15 cellular contexts compared by ENCODE assay signal in the genomic region with DNA sequence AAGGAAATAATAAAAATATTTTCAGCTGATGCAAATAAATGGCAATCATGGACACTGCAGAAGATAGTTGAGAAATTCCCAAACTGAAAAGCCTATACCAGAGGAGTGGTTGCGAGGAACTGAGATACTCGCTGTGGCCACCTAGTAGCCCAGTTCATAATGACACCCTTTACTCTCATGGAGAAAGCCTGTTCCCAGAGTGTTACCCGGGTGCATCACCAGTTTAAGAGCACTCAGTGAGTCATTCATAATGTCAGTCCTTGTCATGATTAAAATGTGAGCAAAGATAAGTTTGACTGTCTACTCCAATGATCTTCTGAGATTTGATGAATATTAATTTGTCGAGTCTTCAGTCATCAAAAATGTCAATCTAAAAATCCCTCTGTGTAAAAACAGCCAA.
DNase-seq lines count a peak whose midpoint lies in the region; ATAC-seq and TF ChIP-seq lines count a peak whose summit lies in the region.
"Had no signal": no experiment of that assay in that cellular context is flagged by ENCODE, and none has a peak within 500 bp of the region (broad histone marks: within the 10 kb centered on the region; RNA-seq: fewer than 3 reads in every experiment).

No MANE protein-coding gene starts in this region.

- H3K36me3 Mint-ChIP-seq in endothelial cell (ENCODE audit: low read depth, unreplicated experiment) (no peaks in the 10 kb centered on the region), progenitor cell of endocrine pancreas (ENCODE audit: insufficient read depth) (no peaks in the 10 kb centered on the region)

- H3K27ac Mint-ChIP-seq in endothelial cell (ENCODE audit: unreplicated experiment): no peak overlapping the region
- H3K27ac Mint-ChIP-seq in progenitor cell of endocrine pancreas: no peak overlapping the region

- no peak overlapping the region for H3K27ac ChIP-seq in effector memory CD4-positive, alpha-beta T cell (ENCODE audit: insufficient read depth, low read length, poor library complexity, severe bottlenecking)

- TF ChIP-seq POLR2A in NB4 (IDR thresholded peaks at IDR 0.05; ENCODE audit: extremely low read depth, insufficient read length): no peak

- TF ChIP-seq CTCF in NB4 (IDR thresholded peaks at IDR 0.05; ENCODE audit: low read depth, low read length) (no peak), endothelial cell (IDR thresholded peaks at IDR 0.05; ENCODE audit: unreplicated experiment) (peak; percentile 41), progenitor cell of endocrine pancreas (IDR thresholded peaks at IDR 0.05; ENCODE audit: unreplicated experiment) (peak; percentile 48)

- H3K9me3 ChIP-seq in effector memory CD4-positive, alpha-beta T cell (ENCODE audit: control insufficient read depth, low read length): no peaks in the 10 kb centered on the region

- no peaks in the 10 kb centered on the region for H3K36me3 ChIP-seq in effector memory CD4-positive, alpha-beta T cell (ENCODE audit: control insufficient read depth, insufficient read depth, low read length)

- no peak for ATAC-seq in GM21528 (IDR thresholded peaks at IDR 0.05; ENCODE audit: low FRiP score, unreplicated experiment)
- no peak for ATAC-seq in HG03108 (IDR thresholded peaks at IDR 0.05; ENCODE audit: unreplicated experiment)

- DNase-seq in NCI-H2171 treated with DMSO at 0.1 percent for 48 hours (lab: John Stamatoyannopoulos, UW) (peak; percentile 0), NCI-H2171 (lab: John Stamatoyannopoulos, UW) (no peak), NB4 (ENCODE audit: low read depth) (peak; percentile 20), endothelial cell (ENCODE audit: low spot score) (peak; percentile 25), progenitor cell of endocrine pancreas (ENCODE audit: low spot score, unreplicated experiment) (peak; percentile 9)
- DNase-seq in effector memory CD4-positive, alpha-beta T cell: no peak
- DNase-seq: aorta; erythroblast; Karpas-422; kidney; nucleus accumbens; stimulated activated naive CD4-positive, alpha-beta T cell; T-helper 9 cell had no signal

- H3K4me1 ChIP-seq in effector memory CD4-positive, alpha-beta T cell (ENCODE audit: control insufficient read depth, insufficient read depth, low read length, poor library complexity, severe bottlenecking): no peaks in the 10 kb centered on the region

- no peaks in the 10 kb centered on the region for H3K4me1 Mint-ChIP-seq in endothelial cell (ENCODE audit: unreplicated experiment)
- no peaks in the 10 kb centered on the region for H3K4me1 Mint-ChIP-seq in progenitor cell of endocrine pancreas (ENCODE audit: low read depth)

- H3K27me3 ChIP-seq in effector memory CD4-positive, alpha-beta T cell (replicated peaks; ENCODE audit: control insufficient read depth, insufficient read depth, low read length, poor library complexity, severe bottlenecking): no peaks in the 10 kb centered on the region

- no peaks in the 10 kb centered on the region for H3K9me3 Mint-ChIP-seq in endothelial cell (ENCODE audit: unreplicated experiment)
- H3K9me3 Mint-ChIP-seq in progenitor cell of endocrine pancreas (ENCODE audit: low read depth): no peaks in the 10 kb centered on the region

- H3K27me3 Mint-ChIP-seq in endothelial cell (ENCODE audit: unreplicated experiment) (no peaks in the 10 kb centered on the region), progenitor cell of endocrine pancreas (no peaks in the 10 kb centered on the region)

- no peak overlapping the region for H3K4me3 Mint-ChIP-seq in endothelial cell (ENCODE audit: unreplicated experiment)
- no peak overlapping the region for H3K4me3 Mint-ChIP-seq in progenitor cell of endocrine pancreas (ENCODE audit: low read depth)

- H3K4me3 ChIP-seq in NB4 (ENCODE audit: low read depth, low read length): no peak overlapping the region
- no peak overlapping the region for H3K4me3 ChIP-seq in effector memory CD4-positive, alpha-beta T cell (ENCODE audit: insufficient read depth, low read depth, low read length, poor library complexity, severe bottlenecking)

Comparison
In these comparisons a context has a peak if more than half of its experiments do, and no peak if none do; other contexts are left out.
1. DNase-seq: peak in NCI-H2171 treated with DMSO at 0.1 percent for 48 hours (single experiment), NB4 (single experiment), endothelial cell (single experiment) and progenitor cell of endocrine pancreas (single experiment); none in NCI-H2171 (single experiment) and effector memory CD4-positive, alpha-beta T cell (0 of 3).